17 cellular contexts compared by ENCODE assay signal in genomic region chr2:45055261-45055660, GRCh38. TPM values are rescaled to one million over a fixed set of nuclear protein-coding genes. Genes with fewer than 3 reads are reported as not detected.
DNase-seq lines count a peak whose midpoint lies in the region; ATAC-seq and TF ChIP-seq lines count a peak whose summit lies in the region.
"Had no signal": no experiment of that assay in that cellular context is flagged by ENCODE, and none has a peak within 500 bp of the region (broad histone marks: within the 10 kb centered on the region; RNA-seq: fewer than 3 reads in every experiment).

No MANE protein-coding gene starts in this region.

- no peak overlapping the region for H4K5ac ChIP-seq in H9 (ENCODE audit: insufficient read length, low read depth, low read length)

- no peaks in the 10 kb centered on the region for H3K9me3 ChIP-seq in H9 (ENCODE audit: control insufficient read depth, low read depth, low read length)
- H3K9me3 ChIP-seq in right atrium auricular region = no peaks in the 10 kb centered on the region

- TF ChIP-seq CTCF in H9 (conservative IDR thresholded peaks at IDR 0.05) = 0 out of 3 replicates have a peak, but pooled peaks have one; percentile 30
- no peak for TF ChIP-seq CTCF in WTC11 (IDR thresholded peaks at IDR 0.05)
- TF ChIP-seq CTCF in nephron progenitor cell (IDR thresholded peaks at IDR 0.05) = no peak
- no peak for TF ChIP-seq CTCF in right atrium auricular region (IDR thresholded peaks at IDR 0.05)

- H4K8ac ChIP-seq in H9 (replicated peaks; ENCODE audit: insufficient read length, low read depth, low read length) = no peak overlapping the region

- no peak overlapping the region for H3K4me2 ChIP-seq in H9 (ENCODE audit: insufficient read depth, insufficient read length, low read length)
- H3K4me2 ChIP-seq: BLaER1 treated with 17β-estradiol and CSF1 and Interleukin-3, amounts not matched to agents 10 nM and 100 nM had no signal

- H3K56ac ChIP-seq in H9 (ENCODE audit: insufficient read length, low read depth, low read length) = no peak overlapping the region

- no peaks in the 10 kb centered on the region for H4K20me1 ChIP-seq in H9 (ENCODE audit: control insufficient read depth, insufficient read depth, insufficient read length)
- H4K20me1 ChIP-seq: BLaER1 treated with 17β-estradiol and CSF1 and Interleukin-3, amounts not matched to agents 10 nM and 100 nM had no signal

- no peak overlapping the region for H2AK5ac ChIP-seq in H9 (ENCODE audit: insufficient read length, low read length)

- H2BK5ac ChIP-seq in H9 (ENCODE audit: insufficient read length, low read length) = no peak overlapping the region

- WGBS in H9 (ENCODE audit: extremely low coverage, insufficient read length, low lambda C conversion rate) = no CpG with 5 or more reads among the region's 5 CpGs

- H3K27me3 ChIP-seq in H9 (ENCODE audit: insufficient read depth, low read length) = no peaks in the 10 kb centered on the region
- no peaks in the 10 kb centered on the region for H3K27me3 ChIP-seq in right atrium auricular region
- H3K27me3 ChIP-seq: BLaER1 treated with 17β-estradiol and CSF1 and Interleukin-3, amounts not matched to agents 10 nM and 100 nM had no signal

- H3K79me1 ChIP-seq in H9 (ENCODE audit: insufficient read depth, low read depth, low read length, poor library complexity, severe bottlenecking) = no peaks in the 10 kb centered on the region

- H2BK120ac ChIP-seq in H9 (ENCODE audit: low read depth, low read length, poor library complexity, severe bottlenecking) = no peak overlapping the region

- H3K18ac ChIP-seq in H9 (ENCODE audit: insufficient read length, low read depth, low read length) = no peak overlapping the region

- H3K4me1 Mint-ChIP-seq in H9 = peaks cover 0 to 2% of the 10 kb centered on the region in 2 experiments; a peak in 1 of 4 replicates
- H3K4me1 Mint-ChIP-seq in WTC11 = no peaks in the 10 kb centered on the region
- H3K4me1 Mint-ChIP-seq in nephron progenitor cell = peaks cover 66% of the 10 kb centered on the region
- H3K4me1 Mint-ChIP-seq: CD8-positive, alpha-beta memory T cell had no signal

- no peak overlapping the region for H3K4ac ChIP-seq in H9 (ENCODE audit: low read depth, low read length)

- H3K4me1 ChIP-seq in H9 (ENCODE audit: insufficient read depth, low read length) (no peaks in the 10 kb centered on the region), right atrium auricular region (no peaks in the 10 kb centered on the region)
- H3K4me1 ChIP-seq: BLaER1 treated with 17β-estradiol and CSF1 and Interleukin-3, amounts not matched to agents 10 nM and 100 nM had no signal

- no peaks in the 10 kb centered on the region for H3K36me3 ChIP-seq in right atrium auricular region
- H3K36me3 ChIP-seq: BLaER1 treated with 17β-estradiol and CSF1 and Interleukin-3, amounts not matched to agents 10 nM and 100 nM had no signal

- no peaks in the 10 kb centered on the region for H3K79me2 ChIP-seq in H9 (ENCODE audit: insufficient read depth, low read length)

- no peak overlapping the region for H3K23ac ChIP-seq in H9 (ENCODE audit: insufficient read length, low read depth, low read length)

- H3K36me3 Mint-ChIP-seq in H9 (ENCODE audit: insufficient read depth in 1 of 3, low read depth in 3 of 3) (no peaks in the 10 kb centered on the region; a peak in 1 of 7 replicates), WTC11 (no peaks in the 10 kb centered on the region), nephron progenitor cell (ENCODE audit: low read depth) (no peaks in the 10 kb centered on the region)
- H3K36me3 Mint-ChIP-seq: CD8-positive, alpha-beta memory T cell had no signal

- H3K27ac Mint-ChIP-seq in H9 (no peak overlapping the region), WTC11 (no peak overlapping the region), nephron progenitor cell (peak overlapping the region; percentile 92)
- H3K27ac Mint-ChIP-seq: CD8-positive, alpha-beta memory T cell had no signal

- H3K27me3 Mint-ChIP-seq in H9 (ENCODE audit: low read depth) (peaks cover 7% of the 10 kb centered on the region), WTC11 (ENCODE audit: low read depth) (no peaks in the 10 kb centered on the region; the same call in 1 of the 2 replicates), nephron progenitor cell (ENCODE audit: low read depth, poor library complexity) (peaks cover 4% of the 10 kb centered on the region)

- no peak overlapping the region for H2BK20ac ChIP-seq in H9 (ENCODE audit: low read depth, low read length, poor library complexity, severe bottlenecking)

- H3K9me3 Mint-ChIP-seq in H9 = peaks cover 0 to 2% of the 10 kb centered on the region in 2 experiments; a peak in 3 of 5 replicates
- peaks cover 15% of the 10 kb centered on the region; the same call in 1 of the 2 replicates for H3K9me3 Mint-ChIP-seq in WTC11
- peaks cover 20% of the 10 kb centered on the region for H3K9me3 Mint-ChIP-seq in nephron progenitor cell
- H3K9me3 Mint-ChIP-seq: CD8-positive, alpha-beta memory T cell had no signal

- no peak overlapping the region for H3K4me3 Mint-ChIP-seq in H9
- no peak overlapping the region for H3K4me3 Mint-ChIP-seq in WTC11
- no peak overlapping the region for H3K4me3 Mint-ChIP-seq in nephron progenitor cell
- H3K4me3 Mint-ChIP-seq: CD8-positive, alpha-beta memory T cell had no signal

- POLR2A ChIA-PET in WTC11 (lab: Charles Lee) = no interaction called here

- H3K23me2 ChIP-seq in H9 (ENCODE audit: insufficient read length, low read depth, low read length, poor library complexity, severe bottlenecking) = no peaks in the 10 kb centered on the region

- H3K27ac ChIP-seq in H9 (ENCODE audit: insufficient read length, low read depth, low read length) (no peak overlapping the region), right atrium auricular region (no peak overlapping the region)
- H3K27ac ChIP-seq: 22Rv1; BLaER1 treated with 17β-estradiol and CSF1 and Interleukin-3, amounts not matched to agents 10 nM and 100 nM had no signal

- H4K91ac ChIP-seq in H9 (ENCODE audit: insufficient read length, low read depth, low read length) = no peak overlapping the region

- ATAC-seq in WTC11 = peak; percentile 64
- ATAC-seq: Panc1, Right ventricle myocardium inferior had no signal

- H2BK12ac ChIP-seq in H9 (ENCODE audit: insufficient read length, low read depth, low read length) = no peak overlapping the region

- H3K14ac ChIP-seq in H9 (ENCODE audit: insufficient read depth, low read length) = peak overlapping the region; percentile 55; the same call in 1 of the 2 replicates

- H3K9ac ChIP-seq in H9 (ENCODE audit: extremely low read depth, insufficient read length, low read length) = no peak overlapping the region
- H3K9ac ChIP-seq: BLaER1 treated with 17β-estradiol and CSF1 and Interleukin-3, amounts not matched to agents 10 nM and 100 nM had no signal

- DNase-seq in NCI-H146 (lab: John Stamatoyannopoulos, UW) = peak; percentile 17
- DNase-seq in NCI-H146 treated with DMSO at 0.1 percent for 48 hours (lab: John Stamatoyannopoulos, UW; ENCODE audit: unreplicated experiment) = no peak
- DNase-seq in H9 = no peak
- no peak for DNase-seq in WTC11 (ENCODE audit: low spot score)
- DNase-seq in nephron progenitor cell = peak; percentile 29
- no peak for DNase-seq in right atrium auricular region (ENCODE audit: low spot score)
- no peak for DNase-seq in NCI-H345 treated with DMSO at 0.1 percent for 48 hours (lab: John Stamatoyannopoulos, UW; ENCODE audit: unreplicated experiment)
- DNase-seq in Kasumi-1 (lab: John Stamatoyannopoulos, UW) = no peak
- DNase-seq: CD8-positive, alpha-beta memory T cell; DND-41; NCI-H1930; NCI-H2171; NCI-H446 treated with DMSO at 0.1 percent for 48 hours had no signal

- H3T11ph ChIP-seq in H9 (ENCODE audit: low read length) = no peak overlapping the region

- no peak overlapping the region for H2AFZ ChIP-seq in H9 (ENCODE audit: low read length)

- CTCF ChIA-PET in WTC11 (lab: Charles Lee) = interaction anchor here (1.1 to 1.3 kb wide), 3 partner anchors 9 to 41 kb away, joined by 3 to 4 read pairs (median 3); no protein-coding TSS in a partner anchor

- H3K4me3 ChIP-seq in right atrium auricular region = no peak overlapping the region
- H3K4me3 ChIP-seq: BLaER1 treated with 17β-estradiol and CSF1 and Interleukin-3, amounts not matched to agents 10 nM and 100 nM had no signal

- H2BK15ac ChIP-seq in H9 (ENCODE audit: low read depth, low read length) = no peak overlapping the region

TF ChIP-seq in WTC11, 78 proteins besides CTCF, POLR2A, EP300 and RAD21:
- TF ChIP-seq GTF2I (CRISPR knock-in tag; conservative IDR thresholded peaks at IDR 0.05) (no peak), NR1H2 (CRISPR knock-in tag; IDR thresholded peaks at IDR 0.05) (no peak), MYBL2 (CRISPR knock-in tag; IDR thresholded peaks at IDR 0.05) (no peak), E2F1 (CRISPR knock-in tag; IDR thresholded peaks at IDR 0.05) (no peak), ZBTB21 (CRISPR knock-in tag; IDR thresholded peaks at IDR 0.05; ENCODE audit: borderline replicate concordance) (no peak), NFATC4 (CRISPR knock-in tag; IDR thresholded peaks at IDR 0.05) (no peak)
- TF ChIP-seq, protein P1, sequence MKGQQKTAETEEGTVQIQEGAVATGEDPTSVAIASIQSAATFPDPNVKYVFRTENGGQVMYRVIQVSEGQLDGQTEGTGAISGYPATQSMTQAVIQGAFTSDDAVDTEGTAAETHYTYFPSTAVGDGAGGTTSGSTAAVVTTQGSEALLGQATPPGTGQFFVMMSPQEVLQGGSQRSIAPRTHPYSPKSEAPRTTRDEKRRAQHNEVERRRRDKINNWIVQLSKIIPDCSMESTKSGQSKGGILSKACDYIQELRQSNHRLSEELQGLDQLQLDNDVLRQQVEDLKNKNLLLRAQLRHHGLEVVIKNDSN (CRISPR knock-in tag; IDR thresholded peaks at IDR 0.05) = no peak

RNA-seq across cellular contexts. Expression of gene SIX2, which starts 46.0 kb away (rescaled TPM):
- total RNA-seq in H9 (2021) (0.15 TPM in 1 of 2 replicates, not detected in the other), WTC11 (2021) (1.2 to 1.7 TPM (median 1.5 TPM) in 3 replicates), right atrium auricular region (1 to 10 TPM; 1.1 to 2.3 TPM)

Comparison
In these comparisons a context has a peak if more than half of its experiments do, and no peak if none do; other contexts are left out.
1. DNase-seq: peak in NCI-H146 (single experiment) and nephron progenitor cell (single experiment); none in NCI-H146 treated with DMSO at 0.1 percent for 48 hours (single experiment), H9 (single experiment), WTC11 (single experiment), right atrium auricular region (single experiment), NCI-H345 treated with DMSO at 0.1 percent for 48 hours (single experiment) and Kasumi-1 (0 of 2).